ENCODE assay signal across 9 cellular contexts in the genomic region with DNA sequence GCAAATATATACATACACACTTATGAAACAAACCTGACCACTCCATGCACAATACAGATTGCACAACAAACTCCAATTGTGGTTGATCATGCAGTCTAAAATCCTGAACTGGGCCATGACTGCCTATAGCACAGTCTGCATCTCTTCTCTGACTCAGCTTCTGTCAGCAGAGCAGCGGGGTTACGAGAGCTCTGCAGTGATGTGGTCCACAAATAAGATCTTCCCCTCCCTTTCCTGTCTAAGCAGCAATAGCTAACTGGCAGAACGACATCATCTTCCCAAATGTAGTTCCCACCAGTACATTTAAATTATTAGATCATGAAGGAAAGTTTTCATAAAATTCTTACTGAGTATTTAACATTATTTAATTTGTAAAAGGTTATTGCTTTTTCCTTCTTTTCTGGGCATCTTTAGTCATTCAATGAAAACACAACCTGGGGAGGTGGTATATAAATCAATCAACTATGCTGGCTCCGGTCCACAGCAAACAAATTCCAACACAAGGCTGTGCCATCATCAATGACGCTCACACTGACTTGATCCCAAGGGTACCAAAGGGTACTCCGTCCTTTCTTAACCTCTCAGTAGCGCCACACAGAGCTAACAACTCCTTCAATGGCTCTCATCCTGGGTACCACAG. TPM values are rescaled to one million over a fixed set of nuclear protein-coding genes. Genes with fewer than 3 reads are reported as not detected.
DNase-seq lines count a peak whose midpoint lies in the region; ATAC-seq and TF ChIP-seq lines count a peak whose summit lies in the region.
"Had no signal": no experiment of that assay in that cellular context is flagged by ENCODE, and none has a peak within 500 bp of the region (broad histone marks: within the 10 kb centered on the region; RNA-seq: fewer than 3 reads in every experiment).

No MANE protein-coding gene starts in this region.

- H3K9me3 ChIP-seq in RWPE2 (ENCODE audit: severe bottlenecking) (no peaks in the 10 kb centered on the region), colonic mucosa (no peaks in the 10 kb centered on the region)

- DNase-seq in NCI-H1436 treated with DMSO at 0.1 percent for 48 hours (lab: John Stamatoyannopoulos, UW): peak; percentile 23
- DNase-seq in NCI-H1436 (lab: John Stamatoyannopoulos, UW): no peak
- DNase-seq in RWPE2 (ENCODE audit: low spot score): peak; percentile 74
- peak; percentile 43 to 89 for DNase-seq in dermis microvascular lymphatic vessel endothelial cell (ENCODE audit: low read depth in 2 of 2)
- peak; percentile 67 for DNase-seq in pons (ENCODE audit: low spot score)
- no peak for DNase-seq in colonic mucosa
- DNase-seq in NCI-H187 treated with DMSO at 0.1 percent for 48 hours (lab: John Stamatoyannopoulos, UW): no peak

- no peak for TF ChIP-seq CTCF in RWPE2 (IDR thresholded peaks at IDR 0.05; ENCODE audit: poor library complexity, severe bottlenecking)
- no peak for TF ChIP-seq CTCF in colonic mucosa (IDR thresholded peaks at IDR 0.05)

- no peak overlapping the region for H3K9ac ChIP-seq in colonic mucosa (ENCODE audit: low read depth in 2 of 2, low read length in 2 of 2)

- H3K36me3 ChIP-seq in RWPE2 (ENCODE audit: low read depth) (no peaks in the 10 kb centered on the region), colonic mucosa (no peaks in the 10 kb centered on the region)

- H3K4me1 ChIP-seq in RWPE2 (ENCODE audit: insufficient read depth, poor library complexity, severe bottlenecking) (peaks cover 30% of the 10 kb centered on the region), colonic mucosa (peaks cover 7% of the 10 kb centered on the region)

- H3K27me3 ChIP-seq in RWPE2 (ENCODE audit: insufficient read depth, poor library complexity, severe bottlenecking) (no peaks in the 10 kb centered on the region), colonic mucosa (no peaks in the 10 kb centered on the region)

- H3K27ac ChIP-seq in RWPE2 (ENCODE audit: poor library complexity, severe bottlenecking) (peak overlapping the region; percentile 65), colonic mucosa (no peak overlapping the region)
- H3K27ac ChIP-seq: SK-N-MC had no signal

- H3K4me3 ChIP-seq in RWPE2 (ENCODE audit: severe bottlenecking): no peak overlapping the region
- no peak overlapping the region for H3K4me3 ChIP-seq in colonic mucosa
- H3K4me3 ChIP-seq: SK-N-MC had no signal

- intact Hi-C loops in colonic mucosa (cut with DNase I): no loop called here

- ATAC-seq in HG02623 (IDR thresholded peaks at IDR 0.05; ENCODE audit: unreplicated experiment): peak; percentile 47
- ATAC-seq in RWPE2 (ENCODE audit: low read depth): peak; percentile 100

RNA-seq across cellular contexts. Expression of a gene that starts 17.1 kb away (rescaled TPM):
- total RNA-seq in dermis microvascular lymphatic vessel endothelial cell (67.1 and 122 TPM in 2 replicates), colonic mucosa (100 to 1,000 TPM in 1 of 2 donors, 10 to 100 TPM in 1; 84.9 to 107 TPM)

Comparison
In these comparisons a context has a peak if more than half of its experiments do, and no peak if none do; other contexts are left out.
1. DNase-seq: peak in NCI-H1436 treated with DMSO at 0.1 percent for 48 hours (single experiment), RWPE2 (single experiment), dermis microvascular lymphatic vessel endothelial cell (2 of 2) and pons (single experiment); none in NCI-H1436 (single experiment), colonic mucosa (single experiment) and NCI-H187 treated with DMSO at 0.1 percent for 48 hours (single experiment).